In the genomic region with DNA sequence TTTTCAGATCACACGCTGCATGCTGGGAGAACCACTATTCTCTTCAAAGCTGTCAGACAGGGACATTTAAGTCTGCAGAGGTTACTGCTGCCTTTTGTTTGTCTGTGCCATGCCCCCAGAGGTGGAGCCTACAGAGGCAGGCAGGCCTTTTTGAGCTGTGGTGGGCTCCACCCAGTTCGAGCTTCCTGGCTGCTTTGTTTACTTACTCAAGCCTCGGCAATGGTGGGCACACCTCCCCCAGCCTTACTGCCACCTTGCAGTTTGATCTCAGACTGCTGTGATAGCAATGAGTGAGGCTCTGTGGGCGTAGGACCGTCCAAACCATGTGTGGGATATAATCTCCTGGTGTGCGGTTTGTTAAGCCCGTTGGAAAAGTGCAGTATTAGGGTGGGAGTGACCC, we compare ENCODE assay signal across 9 cellular contexts. TPM values are rescaled to one million over a fixed set of nuclear protein-coding genes. Genes with fewer than 3 reads are reported as not detected.
DNase-seq lines count a peak whose midpoint lies in the region; ATAC-seq and TF ChIP-seq lines count a peak whose summit lies in the region.
"Not testable (repeated sequence)": the region's sequence is repeated elsewhere in the genome, so short reads cannot be mapped to it uniquely, and the experiment has no call there.
"Had no signal": no experiment of that assay in that cellular context is flagged by ENCODE, and none has a peak within 500 bp of the region (broad histone marks: within the 10 kb centered on the region; RNA-seq: fewer than 3 reads in every experiment).

No MANE protein-coding gene starts in this region.

- peaks cover 24 to 54% (median 26%) of the 10 kb centered on the region in 4 donors for H3K4me1 Mint-ChIP-seq in CD4-positive, CD25-positive, alpha-beta regulatory T cell
- H3K4me1 Mint-ChIP-seq in activated T-cell treated with anti-CD3 and anti-CD28 coated beads, Interleukin-2, amount 50 U/mL, for 4 hours (ENCODE audit: low read depth): peaks cover 47% of the 10 kb centered on the region
- H3K4me1 Mint-ChIP-seq in activated naive CD4-positive, alpha-beta T cell treated with anti-CD3 and anti-CD28 coated beads, Interleukin-2, amount 10 ng/mL, durations not matched to agents 7 days and 5 days: peaks cover 16% of the 10 kb centered on the region
- peaks cover 29 to 43% of the 10 kb centered on the region in 2 donors for H3K4me1 Mint-ChIP-seq in effector memory CD8-positive, alpha-beta T cell (ENCODE audit: low read depth in 2 of 2)
- peaks cover 26 to 43% of the 10 kb centered on the region in 2 donors for H3K4me1 Mint-ChIP-seq in natural killer cell
- peaks cover 47% of the 10 kb centered on the region for H3K4me1 Mint-ChIP-seq in stimulated activated naive CD8-positive, alpha-beta T cell treated with anti-CD3 and anti-CD28 coated beads, Interleukin-15, Interleukin-2, amounts not matched to agents 100 ng/mL and 50 ng/mL, for 24 hours (ENCODE audit: low read depth)

- intact Hi-C loops in natural killer cell (cut with micrococcal nuclease): not testable (repeated sequence)

- H3K27ac Mint-ChIP-seq in CD4-positive, CD25-positive, alpha-beta regulatory T cell: peak overlapping the region in 2 of 3 donors; percentile 15 to 86
- not testable (repeated sequence) for H3K27ac Mint-ChIP-seq in activated naive CD4-positive, alpha-beta T cell treated with anti-CD3 and anti-CD28 coated beads, Interleukin-2, amount 10 ng/mL, durations not matched to agents 7 days and 5 days
- H3K27ac Mint-ChIP-seq in effector memory CD8-positive, alpha-beta T cell: peak overlapping the region; percentile 49 to 92
- H3K27ac Mint-ChIP-seq in natural killer cell: peak overlapping the region; percentile 46 to 75
- peak overlapping the region; percentile 22 for H3K27ac Mint-ChIP-seq in stimulated activated naive CD8-positive, alpha-beta T cell treated with anti-CD3 and anti-CD28 coated beads, Interleukin-15, Interleukin-2, amounts not matched to agents 100 ng/mL and 50 ng/mL, for 24 hours

- H3K9me3 ChIP-seq in CD4-positive, CD25-positive, alpha-beta regulatory T cell (ENCODE audit: control insufficient read depth in 2 of 2, low read length in 2 of 2): not testable (repeated sequence)

- H3K4me1 ChIP-seq in CD4-positive, CD25-positive, alpha-beta regulatory T cell (ENCODE audit: control insufficient read depth, insufficient read depth, low read length, poor library complexity, severe bottlenecking): peaks cover 19% of the 10 kb centered on the region

- H3K27ac ChIP-seq in CD4-positive, CD25-positive, alpha-beta regulatory T cell (ENCODE audit: insufficient read depth, low read length, poor library complexity, severe bottlenecking): peak overlapping the region; percentile 5

- TF ChIP-seq CTCF in natural killer cell (IDR thresholded peaks at IDR 0.05): not testable (repeated sequence)

- not testable (repeated sequence) for H3K27me3 Mint-ChIP-seq in CD4-positive, CD25-positive, alpha-beta regulatory T cell; activated T-cell treated with anti-CD3 and anti-CD28 coated beads, Interleukin-2, amount 50 U/mL, for 4 hours (ENCODE audit: low read depth); activated naive CD4-positive, alpha-beta T cell treated with anti-CD3 and anti-CD28 coated beads, Interleukin-2, amount 10 ng/mL, durations not matched to agents 7 days and 5 days; effector memory CD8-positive, alpha-beta T cell; natural killer cell (ENCODE audit: low read depth in 2 of 2); stimulated activated naive CD8-positive, alpha-beta T cell treated with anti-CD3 and anti-CD28 coated beads, Interleukin-15, Interleukin-2, amounts not matched to agents 100 ng/mL and 50 ng/mL, for 24 hours

- CTCF ChIA-PET in activated naive CD4-positive, alpha-beta T cell treated with anti-CD3 and anti-CD28 coated beads, Interleukin-2, amount 10 ng/mL, durations not matched to agents 7 days and 5 days (lab: Charles Lee): interaction anchor here (0.5 kb wide), 1 partner anchor 38 kb away, joined by 3 read pairs; no protein-coding TSS in a partner anchor

- not testable (repeated sequence) for ATAC-seq in CD4-positive, CD25-positive, alpha-beta regulatory T cell (ENCODE audit: low read depth in 2 of 2); activated T-cell treated with anti-CD3 and anti-CD28 coated beads, Interleukin-2, amount 50 U/mL, for 4 hours; effector memory CD8-positive, alpha-beta T cell (replicated peaks); natural killer cell

- peaks cover 19% of the 10 kb centered on the region for H3K36me3 Mint-ChIP-seq in CD4-positive, CD25-positive, alpha-beta regulatory T cell
- not testable (repeated sequence) for H3K36me3 Mint-ChIP-seq in activated T-cell treated with anti-CD3 and anti-CD28 coated beads, Interleukin-2, amount 50 U/mL, for 4 hours (ENCODE audit: insufficient read depth); natural killer cell
- H3K36me3 Mint-ChIP-seq in activated naive CD4-positive, alpha-beta T cell treated with anti-CD3 and anti-CD28 coated beads, Interleukin-2, amount 10 ng/mL, durations not matched to agents 7 days and 5 days: peaks cover 37% of the 10 kb centered on the region
- peaks cover 12% of the 10 kb centered on the region for H3K36me3 Mint-ChIP-seq in effector memory CD8-positive, alpha-beta T cell (ENCODE audit: insufficient read depth)
- peaks cover 59% of the 10 kb centered on the region for H3K36me3 Mint-ChIP-seq in stimulated activated naive CD8-positive, alpha-beta T cell treated with anti-CD3 and anti-CD28 coated beads, Interleukin-15, Interleukin-2, amounts not matched to agents 100 ng/mL and 50 ng/mL, for 24 hours (ENCODE audit: low read depth)

- H3K4me3 ChIP-seq in CD4-positive, CD25-positive, alpha-beta regulatory T cell (ENCODE audit: low read depth, low read length); Jurkat, Clone E6-1 (ENCODE audit: low read length): not testable (repeated sequence)

- not testable (repeated sequence) for H3K27me3 ChIP-seq in CD4-positive, CD25-positive, alpha-beta regulatory T cell (ENCODE audit: control insufficient read depth, insufficient read depth, low read length)

- DNase-seq in CD4-positive, CD25-positive, alpha-beta regulatory T cell: peak in 2 of 3 donors; percentile 48 to 53
- DNase-seq in Jurkat, Clone E6-1 (ENCODE audit: low read depth, low spot score): peak; percentile 44
- peak; percentile 8 for DNase-seq in activated CD4-positive, alpha-beta T cell treated with anti-CD3 and anti-CD28 coated beads, Interleukin-2, amount 50 U/mL, for 1 hour
- peak; percentile 9 for DNase-seq in activated T-cell treated with anti-CD3 and anti-CD28 coated beads, Interleukin-2, amount 50 U/mL, for 4 hours
- DNase-seq in activated naive CD4-positive, alpha-beta T cell treated with anti-CD3 and anti-CD28 coated beads, Interleukin-2, amount 10 ng/mL, durations not matched to agents 7 days and 5 days: peak; percentile 41
- DNase-seq in effector memory CD8-positive, alpha-beta T cell: peak; percentile 30 to 57 (median 36)
- DNase-seq in natural killer cell: peak; percentile 21

- not testable (repeated sequence) for H3K36me3 ChIP-seq in CD4-positive, CD25-positive, alpha-beta regulatory T cell (ENCODE audit: control insufficient read depth, insufficient read depth, low read length)

- H3K4me3 Mint-ChIP-seq in CD4-positive, CD25-positive, alpha-beta regulatory T cell: peak overlapping the region in 3 of 4 donors; percentile 0 to 29 (median 22)
- not testable (repeated sequence) for H3K4me3 Mint-ChIP-seq in activated T-cell treated with anti-CD3 and anti-CD28 coated beads, Interleukin-2, amount 50 U/mL, for 4 hours; activated naive CD4-positive, alpha-beta T cell treated with anti-CD3 and anti-CD28 coated beads, Interleukin-2, amount 10 ng/mL, durations not matched to agents 7 days and 5 days; stimulated activated naive CD8-positive, alpha-beta T cell treated with anti-CD3 and anti-CD28 coated beads, Interleukin-15, Interleukin-2, amounts not matched to agents 100 ng/mL and 50 ng/mL, for 24 hours
- H3K4me3 Mint-ChIP-seq in effector memory CD8-positive, alpha-beta T cell: peak overlapping the region; percentile 41 to 64
- H3K4me3 Mint-ChIP-seq in natural killer cell: peak overlapping the region; percentile 47

- H3K9me3 Mint-ChIP-seq in CD4-positive, CD25-positive, alpha-beta regulatory T cell: peaks cover 0 to 11% (median 4%) of the 10 kb centered on the region in 7 donors
- H3K9me3 Mint-ChIP-seq in activated T-cell treated with anti-CD3 and anti-CD28 coated beads, Interleukin-2, amount 50 U/mL, for 4 hours: peaks cover 13% of the 10 kb centered on the region
- H3K9me3 Mint-ChIP-seq in activated naive CD4-positive, alpha-beta T cell treated with anti-CD3 and anti-CD28 coated beads, Interleukin-2, amount 10 ng/mL, durations not matched to agents 7 days and 5 days: peaks cover 32% of the 10 kb centered on the region
- H3K9me3 Mint-ChIP-seq in effector memory CD8-positive, alpha-beta T cell; natural killer cell: not testable (repeated sequence)
- H3K9me3 Mint-ChIP-seq in stimulated activated naive CD8-positive, alpha-beta T cell treated with anti-CD3 and anti-CD28 coated beads, Interleukin-15, Interleukin-2, amounts not matched to agents 100 ng/mL and 50 ng/mL, for 24 hours: peaks cover 29% of the 10 kb centered on the region

RNA-seq across cellular contexts. Expression of a gene that starts 42.3 kb away (rescaled TPM):
- total RNA-seq in CD4-positive, CD25-positive, alpha-beta regulatory T cell: 60.0 TPM
- polyA plus RNA-seq in CD4-positive, CD25-positive, alpha-beta regulatory T cell: 100 to 1,000 TPM; 122 to 163 (median 141) TPM
- polyA plus RNA-seq in Jurkat, Clone E6-1 (2012; ENCODE audit: insufficient read depth, insufficient read length): 12.4 TPM
- total RNA-seq in activated T-cell treated with anti-CD3 and anti-CD28 coated beads, Interleukin-2, amount 50 U/mL, for 4 hours: 10 to 100 TPM; 19.4 to 26.6 (median 19.6) TPM
- total RNA-seq in natural killer cell: 10 to 100 TPM; 66.7 to 88.2 (median 68.1) TPM
- total RNA-seq: H9 had no signal
